ENCODE assay signal across 1 cellular context in genomic region chr1:31677401-31677800, GRCh38.
TF ChIP-seq lines count a peak whose summit lies in the region.

No MANE protein-coding gene starts in this region.

TF ChIP-seq in K562, 482 proteins besides CTCF, POLR2A, EP300 and RAD21:
- TF ChIP-seq PURB (CRISPR knock-in tag; IDR thresholded peaks at IDR 0.05; ENCODE audit: low read depth), result no peak
- no peak for TF ChIP-seq HMG20B (CRISPR knock-in tag; IDR thresholded peaks at IDR 0.05)
- no peak for TF ChIP-seq KDM4B (IDR thresholded peaks at IDR 0.05; ENCODE audit: borderline replicate concordance in 2 of 2, low read depth in 1 of 2)
- TF ChIP-seq ZNF75A (CRISPR knock-in tag; IDR thresholded peaks at IDR 0.05), result no peak
- TF ChIP-seq ESRRA (IDR thresholded peaks at IDR 0.05; ENCODE audit: borderline replicate concordance, low read depth), result peak; percentile 65; the same call in 1 of the 2 replicates
- TF ChIP-seq, protein P1, sequence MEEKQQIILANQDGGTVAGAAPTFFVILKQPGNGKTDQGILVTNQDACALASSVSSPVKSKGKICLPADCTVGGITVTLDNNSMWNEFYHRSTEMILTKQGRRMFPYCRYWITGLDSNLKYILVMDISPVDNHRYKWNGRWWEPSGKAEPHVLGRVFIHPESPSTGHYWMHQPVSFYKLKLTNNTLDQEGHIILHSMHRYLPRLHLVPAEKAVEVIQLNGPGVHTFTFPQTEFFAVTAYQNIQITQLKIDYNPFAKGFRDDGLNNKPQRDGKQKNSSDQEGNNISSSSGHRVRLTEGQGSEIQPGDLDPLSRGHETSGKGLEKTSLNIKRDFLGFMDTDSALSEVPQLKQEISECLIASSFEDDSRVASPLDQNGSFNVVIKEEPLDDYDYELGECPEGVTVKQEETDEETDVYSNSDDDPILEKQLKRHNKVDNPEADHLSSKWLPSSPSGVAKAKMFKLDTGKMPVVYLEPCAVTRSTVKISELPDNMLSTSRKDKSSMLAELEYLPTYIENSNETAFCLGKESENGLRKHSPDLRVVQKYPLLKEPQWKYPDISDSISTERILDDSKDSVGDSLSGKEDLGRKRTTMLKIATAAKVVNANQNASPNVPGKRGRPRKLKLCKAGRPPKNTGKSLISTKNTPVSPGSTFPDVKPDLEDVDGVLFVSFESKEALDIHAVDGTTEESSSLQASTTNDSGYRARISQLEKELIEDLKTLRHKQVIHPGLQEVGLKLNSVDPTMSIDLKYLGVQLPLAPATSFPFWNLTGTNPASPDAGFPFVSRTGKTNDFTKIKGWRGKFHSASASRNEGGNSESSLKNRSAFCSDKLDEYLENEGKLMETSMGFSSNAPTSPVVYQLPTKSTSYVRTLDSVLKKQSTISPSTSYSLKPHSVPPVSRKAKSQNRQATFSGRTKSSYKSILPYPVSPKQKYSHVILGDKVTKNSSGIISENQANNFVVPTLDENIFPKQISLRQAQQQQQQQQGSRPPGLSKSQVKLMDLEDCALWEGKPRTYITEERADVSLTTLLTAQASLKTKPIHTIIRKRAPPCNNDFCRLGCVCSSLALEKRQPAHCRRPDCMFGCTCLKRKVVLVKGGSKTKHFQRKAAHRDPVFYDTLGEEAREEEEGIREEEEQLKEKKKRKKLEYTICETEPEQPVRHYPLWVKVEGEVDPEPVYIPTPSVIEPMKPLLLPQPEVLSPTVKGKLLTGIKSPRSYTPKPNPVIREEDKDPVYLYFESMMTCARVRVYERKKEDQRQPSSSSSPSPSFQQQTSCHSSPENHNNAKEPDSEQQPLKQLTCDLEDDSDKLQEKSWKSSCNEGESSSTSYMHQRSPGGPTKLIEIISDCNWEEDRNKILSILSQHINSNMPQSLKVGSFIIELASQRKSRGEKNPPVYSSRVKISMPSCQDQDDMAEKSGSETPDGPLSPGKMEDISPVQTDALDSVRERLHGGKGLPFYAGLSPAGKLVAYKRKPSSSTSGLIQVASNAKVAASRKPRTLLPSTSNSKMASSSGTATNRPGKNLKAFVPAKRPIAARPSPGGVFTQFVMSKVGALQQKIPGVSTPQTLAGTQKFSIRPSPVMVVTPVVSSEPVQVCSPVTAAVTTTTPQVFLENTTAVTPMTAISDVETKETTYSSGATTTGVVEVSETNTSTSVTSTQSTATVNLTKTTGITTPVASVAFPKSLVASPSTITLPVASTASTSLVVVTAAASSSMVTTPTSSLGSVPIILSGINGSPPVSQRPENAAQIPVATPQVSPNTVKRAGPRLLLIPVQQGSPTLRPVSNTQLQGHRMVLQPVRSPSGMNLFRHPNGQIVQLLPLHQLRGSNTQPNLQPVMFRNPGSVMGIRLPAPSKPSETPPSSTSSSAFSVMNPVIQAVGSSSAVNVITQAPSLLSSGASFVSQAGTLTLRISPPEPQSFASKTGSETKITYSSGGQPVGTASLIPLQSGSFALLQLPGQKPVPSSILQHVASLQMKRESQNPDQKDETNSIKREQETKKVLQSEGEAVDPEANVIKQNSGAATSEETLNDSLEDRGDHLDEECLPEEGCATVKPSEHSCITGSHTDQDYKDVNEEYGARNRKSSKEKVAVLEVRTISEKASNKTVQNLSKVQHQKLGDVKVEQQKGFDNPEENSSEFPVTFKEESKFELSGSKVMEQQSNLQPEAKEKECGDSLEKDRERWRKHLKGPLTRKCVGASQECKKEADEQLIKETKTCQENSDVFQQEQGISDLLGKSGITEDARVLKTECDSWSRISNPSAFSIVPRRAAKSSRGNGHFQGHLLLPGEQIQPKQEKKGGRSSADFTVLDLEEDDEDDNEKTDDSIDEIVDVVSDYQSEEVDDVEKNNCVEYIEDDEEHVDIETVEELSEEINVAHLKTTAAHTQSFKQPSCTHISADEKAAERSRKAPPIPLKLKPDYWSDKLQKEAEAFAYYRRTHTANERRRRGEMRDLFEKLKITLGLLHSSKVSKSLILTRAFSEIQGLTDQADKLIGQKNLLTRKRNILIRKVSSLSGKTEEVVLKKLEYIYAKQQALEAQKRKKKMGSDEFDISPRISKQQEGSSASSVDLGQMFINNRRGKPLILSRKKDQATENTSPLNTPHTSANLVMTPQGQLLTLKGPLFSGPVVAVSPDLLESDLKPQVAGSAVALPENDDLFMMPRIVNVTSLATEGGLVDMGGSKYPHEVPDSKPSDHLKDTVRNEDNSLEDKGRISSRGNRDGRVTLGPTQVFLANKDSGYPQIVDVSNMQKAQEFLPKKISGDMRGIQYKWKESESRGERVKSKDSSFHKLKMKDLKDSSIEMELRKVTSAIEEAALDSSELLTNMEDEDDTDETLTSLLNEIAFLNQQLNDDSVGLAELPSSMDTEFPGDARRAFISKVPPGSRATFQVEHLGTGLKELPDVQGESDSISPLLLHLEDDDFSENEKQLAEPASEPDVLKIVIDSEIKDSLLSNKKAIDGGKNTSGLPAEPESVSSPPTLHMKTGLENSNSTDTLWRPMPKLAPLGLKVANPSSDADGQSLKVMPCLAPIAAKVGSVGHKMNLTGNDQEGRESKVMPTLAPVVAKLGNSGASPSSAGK (IDR thresholded peaks at IDR 0.05), result no peak
- no peak for TF ChIP-seq HMG20A (CRISPR knock-in tag; conservative IDR thresholded peaks at IDR 0.05)
